ENCODE assay signal across 8 cellular contexts in the genomic region with DNA sequence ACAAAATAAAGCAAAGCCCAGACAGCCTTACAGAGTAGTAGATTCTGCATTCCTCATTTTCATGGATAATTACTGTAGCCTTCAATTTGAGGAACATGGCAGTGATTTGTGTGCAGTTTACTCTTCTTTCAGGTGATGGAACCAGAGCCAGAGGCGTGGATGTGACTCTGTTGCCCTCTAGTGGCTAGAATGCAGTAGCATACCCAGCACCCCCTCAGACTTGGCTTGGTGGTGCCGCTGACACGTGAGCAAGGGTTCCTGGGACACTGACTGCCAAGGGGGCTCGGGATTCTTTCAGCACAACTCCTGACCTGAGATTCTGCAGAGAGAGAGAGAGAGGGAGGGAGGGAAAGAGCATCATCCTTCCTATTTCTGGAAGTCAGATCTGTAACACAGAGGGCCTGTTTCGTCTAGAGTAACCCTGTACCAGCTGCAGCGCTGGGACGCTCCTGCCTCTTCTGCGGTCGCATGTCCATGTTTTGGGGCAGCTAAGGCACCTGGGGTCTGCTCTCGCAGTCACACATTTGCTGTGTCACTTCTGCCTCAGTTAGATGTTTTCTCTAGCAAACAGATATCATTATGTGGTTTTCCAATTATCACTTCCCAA.
A peak's percentile ranks its signal among the peaks of the same experiment; 100 is the strongest.
DNase-seq lines count a peak whose midpoint lies in the region; ATAC-seq lines count a peak whose summit lies in the region.

No MANE protein-coding gene starts in this region.

- DNase-seq in CD1c-positive myeloid dendritic cell (ENCODE audit: extremely low spot score) (peak; percentile 52), NCI-H446 (lab: John Stamatoyannopoulos, UW) (peak; percentile 36 to 66), epithelial cell of prostate (ENCODE audit: low read depth, low spot score) (peak; percentile 2), middle frontal gyrus (ENCODE audit: extremely low spot score, low spot score) (peak; percentile 43), substantia nigra (lab: John Stamatoyannopoulos, UW) (peak in 45 of 49 donors; percentile 1 to 67 (median 28))
- DNase-seq in activated CD4-positive, alpha-beta T cell treated with anti-CD3 and anti-CD28 coated beads, Interleukin-2, amount 50 U/mL, for 4 hours = peak; percentile 5 to 14

- no peak overlapping the region for H3K27ac ChIP-seq in epithelial cell of prostate
- H3K27ac ChIP-seq in substantia nigra (ENCODE audit: low read depth, low read length, poor library complexity, severe bottlenecking) = no peak overlapping the region

- ATAC-seq in GM18909 (IDR thresholded peaks at IDR 0.05; ENCODE audit: poor library complexity, unreplicated experiment) (peak; percentile 94), HG03097 (IDR thresholded peaks at IDR 0.05; ENCODE audit: low FRiP score, unreplicated experiment) (peak; percentile 90)

Comparison
In these comparisons a context has a peak if more than half of its experiments do, and no peak if none do; other contexts are left out.
1. DNase-seq: peak in every context shown above with its lines; median percentile 52 in CD1c-positive myeloid dendritic cell; 51 in NCI-H446; 43 in middle frontal gyrus; 28 in substantia nigra; 10 in activated CD4-positive, alpha-beta T cell treated with anti-CD3 and anti-CD28 coated beads, Interleukin-2, amount 50 U/mL, for 4 hours; 2 in epithelial cell of prostate.